In genomic region chr7:91140286-91140685, GRCh38 we compare ENCODE assay signal across 13 cellular contexts.
DNase-seq lines count a peak whose midpoint lies in the region; TF ChIP-seq lines count a peak whose summit lies in the region.
"Had no signal": no experiment of that assay in that cellular context is flagged by ENCODE, and none has a peak within 500 bp of the region (broad histone marks: within the 10 kb centered on the region; RNA-seq: fewer than 3 reads in every experiment).

No MANE protein-coding gene starts in this region.

- H3K4me2 ChIP-seq in DOHH2 (ENCODE audit: low read length) (0 out of 2 replicates have a peak overlapping the region, but pooled peaks have one; percentile 15), SU-DHL-6 (ENCODE audit: low read depth, low read length, poor library complexity, severe bottlenecking) (peak overlapping the region; percentile 34)
- H3K4me2 ChIP-seq: BLaER1 had no signal

- H3K27me3 ChIP-seq in DOHH2 (ENCODE audit: control insufficient read depth, low read length) (no peaks in the 10 kb centered on the region), SU-DHL-6 (ENCODE audit: low read length) (no peaks in the 10 kb centered on the region), Caco-2 (replicated peaks; ENCODE audit: control insufficient read depth, insufficient read depth, low read length) (no peaks in the 10 kb centered on the region), right atrium auricular region (no peaks in the 10 kb centered on the region)
- H3K27me3 ChIP-seq: BLaER1 had no signal

- H3K27ac ChIP-seq in DOHH2 (ENCODE audit: low read depth, low read length), result no peak overlapping the region
- peak overlapping the region; percentile 60 for H3K27ac ChIP-seq in SU-DHL-6 (ENCODE audit: low read depth, low read length)
- no peak overlapping the region for H3K27ac ChIP-seq in right atrium auricular region
- H3K27ac ChIP-seq: BLaER1 had no signal

- no peak overlapping the region for H3K9ac ChIP-seq in SU-DHL-6 (ENCODE audit: low read length)
- H3K9ac ChIP-seq: BLaER1 had no signal

- intact Hi-C loops in Caco-2 (cut with micrococcal nuclease; ENCODE audit: unreplicated experiment), result no loop called here

- H2AFZ ChIP-seq in SU-DHL-6 (ENCODE audit: low read depth, low read length, severe bottlenecking), result no peak overlapping the region

- H3F3A ChIP-seq in DOHH2 (ENCODE audit: control insufficient read depth, insufficient read depth), result peaks cover 2% of the 10 kb centered on the region; the same call in 1 of the 2 replicates
- peaks cover 17% of the 10 kb centered on the region for H3F3A ChIP-seq in SU-DHL-6 (ENCODE audit: insufficient read depth)

- BruUV-seq in Caco-2 (replicated peaks; lab: Mats Ljungman, UMichigan), result no TSS peak

- H3K36me3 ChIP-seq in DOHH2 (ENCODE audit: control insufficient read depth, low read length) (no peaks in the 10 kb centered on the region), SU-DHL-6 (ENCODE audit: low read length) (0 out of 2 replicates have a peak, but pooled peaks cover 4% of the 10 kb centered on the region), Caco-2 (ENCODE audit: control insufficient read depth, insufficient read depth, low read length) (no peaks in the 10 kb centered on the region), right atrium auricular region (no peaks in the 10 kb centered on the region)
- H3K36me3 ChIP-seq: BLaER1, HAP-1 had no signal

- H3K27me3 Mint-ChIP-seq in Caco-2 (ENCODE audit: insufficient read depth, unreplicated experiment), result peaks cover 3% of the 10 kb centered on the region
- H3K27me3 Mint-ChIP-seq: CD8-positive, alpha-beta memory T cell had no signal

- POLR2A ChIA-PET in Caco-2 (lab: Charles Lee), result no interaction called here

- H3K4me3 ChIP-seq in DOHH2 (ENCODE audit: low read length), result no peak overlapping the region
- H3K4me3 ChIP-seq in SU-DHL-6 (ENCODE audit: insufficient read depth, low read length, poor library complexity, severe bottlenecking), result no peak overlapping the region
- H3K4me3 ChIP-seq in Caco-2 (ENCODE audit: low read depth, low read length), result no peak overlapping the region
- H3K4me3 ChIP-seq in right atrium auricular region, result no peak overlapping the region
- H3K4me3 ChIP-seq: BLaER1, GM12878, HAP-1 had no signal

- no peak overlapping the region for H3K27ac Mint-ChIP-seq in Caco-2 (ENCODE audit: unreplicated experiment)
- H3K27ac Mint-ChIP-seq: CD8-positive, alpha-beta memory T cell had no signal

- H3K9me3 Mint-ChIP-seq in Caco-2 (ENCODE audit: unreplicated experiment), result no peaks in the 10 kb centered on the region
- H3K9me3 Mint-ChIP-seq: CD8-positive, alpha-beta memory T cell had no signal

- no peaks in the 10 kb centered on the region for H3K4me1 Mint-ChIP-seq in Caco-2 (ENCODE audit: low read depth, unreplicated experiment)
- H3K4me1 Mint-ChIP-seq: CD8-positive, alpha-beta memory T cell had no signal

- H3K4me1 ChIP-seq in DOHH2 (ENCODE audit: control insufficient read depth, low read length) (peaks cover 28% of the 10 kb centered on the region), Caco-2 (no peaks in the 10 kb centered on the region), right atrium auricular region (no peaks in the 10 kb centered on the region)
- H3K4me1 ChIP-seq: HAP-1 had no signal

- H3K9me3 ChIP-seq in DOHH2 (ENCODE audit: control insufficient read depth, insufficient read depth, low read length) (no peaks in the 10 kb centered on the region), SU-DHL-6 (ENCODE audit: insufficient read depth, low read length) (no peaks in the 10 kb centered on the region), Caco-2 (no peaks in the 10 kb centered on the region), right atrium auricular region (no peaks in the 10 kb centered on the region)
- H3K9me3 ChIP-seq: HAP-1 had no signal

- H4K20me1 ChIP-seq in DOHH2 (ENCODE audit: control insufficient read depth, insufficient read depth, low read depth, low read length) (no peaks in the 10 kb centered on the region), SU-DHL-6 (ENCODE audit: low read depth, low read length) (no peaks in the 10 kb centered on the region)
- H4K20me1 ChIP-seq: BLaER1 had no signal

- CTCF ChIA-PET in Caco-2 (lab: Charles Lee), result no interaction called here

- no peak overlapping the region for H3K4me3 Mint-ChIP-seq in Caco-2 (ENCODE audit: unreplicated experiment)
- H3K4me3 Mint-ChIP-seq: CD8-positive, alpha-beta memory T cell had no signal

- no peaks in the 10 kb centered on the region for H3K36me3 Mint-ChIP-seq in Caco-2 (ENCODE audit: insufficient read depth, unreplicated experiment)
- H3K36me3 Mint-ChIP-seq: CD8-positive, alpha-beta memory T cell had no signal

- DNase-seq in left kidney (ENCODE audit: low read depth, low spot score) (peak; percentile 33), renal cortical epithelial cell (ENCODE audit: low read depth) (peak; percentile 75), GM10266 (ENCODE audit: extremely low spot score) (no peak), Caco-2 (no peak), right atrium auricular region (ENCODE audit: low spot score) (no peak)
- DNase-seq in activated CD4-positive, CD25-positive, alpha-beta regulatory T cell (lab: John Stamatoyannopoulos, UW), result no peak
- DNase-seq: CD8-positive, alpha-beta memory T cell; DMS53 had no signal

- TF ChIP-seq CTCF in DOHH2 (IDR thresholded peaks at IDR 0.05; ENCODE audit: low read depth, low read length, poor library complexity, severe bottlenecking) (no peak), SU-DHL-6 (IDR thresholded peaks at IDR 0.05; ENCODE audit: insufficient read depth, low read length, poor library complexity, severe bottlenecking) (no peak), GM10266 (IDR thresholded peaks at IDR 0.05; ENCODE audit: control insufficient read depth, insufficient read depth, low read depth, missing control alignments) (no peak), Caco-2 (IDR thresholded peaks at IDR 0.05; ENCODE audit: insufficient read depth in 1 of 2, low read depth in 1 of 2, low read length in 1 of 2, severe bottlenecking in 1 of 2, unreplicated experiment in 1 of 2) (no peak), right atrium auricular region (IDR thresholded peaks at IDR 0.05) (no peak)

- H3K9me2 ChIP-seq in DOHH2 (replicated peaks; ENCODE audit: control insufficient read depth, low read length), result no peaks in the 10 kb centered on the region
- no peaks in the 10 kb centered on the region for H3K9me2 ChIP-seq in SU-DHL-6 (replicated peaks; ENCODE audit: insufficient read depth, low read length)

- H3K79me2 ChIP-seq in DOHH2 (ENCODE audit: control insufficient read depth, low read length), result no peaks in the 10 kb centered on the region
- no peaks in the 10 kb centered on the region for H3K79me2 ChIP-seq in SU-DHL-6 (ENCODE audit: insufficient read depth, low read length)

Comparison
In these comparisons a context has a peak if more than half of its experiments do, and no peak if none do; other contexts are left out.
1. DNase-seq: peak in left kidney (single experiment) and renal cortical epithelial cell (single experiment); none in GM10266 (single experiment), activated CD4-positive, CD25-positive, alpha-beta regulatory T cell (0 of 4), Caco-2 (0 of 2) and right atrium auricular region (single experiment).